15 cellular contexts compared by ENCODE assay signal in the genomic region with DNA sequence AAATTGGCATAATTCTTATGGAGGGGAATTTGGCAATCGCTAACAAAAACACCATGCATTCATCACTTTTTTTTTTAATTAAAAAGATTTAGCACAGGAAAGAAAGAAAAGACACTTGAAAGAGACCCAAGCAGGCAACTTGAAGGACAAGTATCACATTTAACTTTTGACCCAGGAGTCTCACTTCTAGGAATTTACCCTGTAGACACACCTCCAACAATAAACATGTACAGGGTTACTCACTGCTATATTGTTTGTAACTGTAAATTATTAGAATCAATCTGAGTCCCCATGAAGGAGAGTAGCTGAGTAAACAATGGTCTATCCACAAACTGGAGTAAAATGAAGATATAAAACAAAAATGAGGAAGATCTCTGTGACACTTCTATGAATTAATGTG. TPM values are rescaled to one million over a fixed set of nuclear protein-coding genes. Genes with fewer than 3 reads are reported as not detected.
DNase-seq lines count a peak whose midpoint lies in the region; ATAC-seq and TF ChIP-seq lines count a peak whose summit lies in the region.
"Had no signal": no experiment of that assay in that cellular context is flagged by ENCODE, and none has a peak within 500 bp of the region (broad histone marks: within the 10 kb centered on the region; RNA-seq: fewer than 3 reads in every experiment).

No MANE protein-coding gene starts in this region.

- no peak overlapping the region for H3K4me3 Mint-ChIP-seq in activated T-cell treated with anti-CD3 and anti-CD28 coated beads, Interleukin-2, amount 50 U/mL, for 72 hours
- H3K4me3 Mint-ChIP-seq in stimulated activated memory B cell treated with anti-CD40 and anti-IgM and Interleukin-4, amounts not matched to agents 10 μg/mL and 1 μg/mL and 100 μg/mL, for 72 hours: no peak overlapping the region
- no peak overlapping the region for H3K4me3 Mint-ChIP-seq in endothelial cell (ENCODE audit: unreplicated experiment)
- H3K4me3 Mint-ChIP-seq: B cell; CD4-positive, alpha-beta T cell; CD8-positive, alpha-beta T cell had no signal

- H3K9me3 Mint-ChIP-seq in activated T-cell treated with anti-CD3 and anti-CD28 coated beads, Interleukin-2, amount 50 U/mL, for 72 hours: no peaks in the 10 kb centered on the region
- H3K9me3 Mint-ChIP-seq in stimulated activated memory B cell treated with anti-CD40 and anti-IgM and Interleukin-4, amounts not matched to agents 10 μg/mL and 1 μg/mL and 100 μg/mL, for 72 hours: no peaks in the 10 kb centered on the region
- H3K9me3 Mint-ChIP-seq in endothelial cell (ENCODE audit: unreplicated experiment): no peaks in the 10 kb centered on the region
- H3K9me3 Mint-ChIP-seq: CD4-positive, alpha-beta T cell; CD8-positive, alpha-beta T cell had no signal

- ATAC-seq in activated T-cell treated with anti-CD3 and anti-CD28 coated beads, Interleukin-2, amount 50 U/mL, for 72 hours (replicated peaks in 1 of 2): no peak
- ATAC-seq in left colon: peak; percentile 69
- no peak for ATAC-seq in stimulated activated memory B cell treated with anti-CD40 and anti-IgM and Interleukin-4, amounts not matched to agents 10 μg/mL and 1 μg/mL and 100 μg/mL, for 72 hours
- ATAC-seq: A549; CD8-positive, alpha-beta T cell had no signal

- H3K27ac Mint-ChIP-seq in activated T-cell treated with anti-CD3 and anti-CD28 coated beads, Interleukin-2, amount 50 U/mL, for 72 hours: peak overlapping the region; percentile 71
- H3K27ac Mint-ChIP-seq in stimulated activated memory B cell treated with anti-CD40 and anti-IgM and Interleukin-4, amounts not matched to agents 10 μg/mL and 1 μg/mL and 100 μg/mL, for 72 hours: peak overlapping the region; percentile 3
- H3K27ac Mint-ChIP-seq in endothelial cell (ENCODE audit: unreplicated experiment): no peak overlapping the region
- H3K27ac Mint-ChIP-seq: B cell; CD4-positive, alpha-beta T cell; CD8-positive, alpha-beta T cell had no signal

- no peak for DNase-seq in activated T-cell treated with anti-CD3 and anti-CD28 coated beads, Interleukin-2, amount 50 U/mL, for 72 hours
- DNase-seq in activated T-cell treated with anti-CD3 and anti-CD28 coated beads, Interleukin-2, amount 50 U/mL, for 1 hour: no peak
- DNase-seq in left colon (no peak), endothelial cell (ENCODE audit: low spot score) (no peak), NCI-H1417 (lab: John Stamatoyannopoulos, UW) (no peak)
- DNase-seq: AML-193; Caco-2; Calu3; CD4-positive, alpha-beta T cell; CD8-positive, alpha-beta T cell; DMS79 treated with DMSO at 0.1 percent for 48 hours; GF-D8 had no signal

- no peak for TF ChIP-seq CTCF in endothelial cell (IDR thresholded peaks at IDR 0.05; ENCODE audit: unreplicated experiment)

- intact Hi-C loops in left colon (cut with DNase I, micrococcal nuclease): no loop called here

- peaks cover 9 to 24% of the 10 kb centered on the region in 2 donors for H3K36me3 Mint-ChIP-seq in activated T-cell treated with anti-CD3 and anti-CD28 coated beads, Interleukin-2, amount 50 U/mL, for 72 hours (ENCODE audit: insufficient read depth in 2 of 2)
- H3K36me3 Mint-ChIP-seq in stimulated activated memory B cell treated with anti-CD40 and anti-IgM and Interleukin-4, amounts not matched to agents 10 μg/mL and 1 μg/mL and 100 μg/mL, for 72 hours: peaks cover 75% of the 10 kb centered on the region
- H3K36me3 Mint-ChIP-seq in endothelial cell (ENCODE audit: low read depth, unreplicated experiment): peaks cover 35% of the 10 kb centered on the region

- no peaks in the 10 kb centered on the region for H3K27me3 Mint-ChIP-seq in activated T-cell treated with anti-CD3 and anti-CD28 coated beads, Interleukin-2, amount 50 U/mL, for 72 hours (ENCODE audit: low read depth)
- H3K27me3 Mint-ChIP-seq in stimulated activated memory B cell treated with anti-CD40 and anti-IgM and Interleukin-4, amounts not matched to agents 10 μg/mL and 1 μg/mL and 100 μg/mL, for 72 hours: no peaks in the 10 kb centered on the region
- H3K27me3 Mint-ChIP-seq in endothelial cell (ENCODE audit: unreplicated experiment): no peaks in the 10 kb centered on the region
- H3K27me3 Mint-ChIP-seq: B cell; CD4-positive, alpha-beta T cell had no signal

- H3K4me1 Mint-ChIP-seq in activated T-cell treated with anti-CD3 and anti-CD28 coated beads, Interleukin-2, amount 50 U/mL, for 72 hours (ENCODE audit: low read depth): no peaks in the 10 kb centered on the region
- peaks cover 9% of the 10 kb centered on the region for H3K4me1 Mint-ChIP-seq in stimulated activated memory B cell treated with anti-CD40 and anti-IgM and Interleukin-4, amounts not matched to agents 10 μg/mL and 1 μg/mL and 100 μg/mL, for 72 hours
- peaks cover 5% of the 10 kb centered on the region for H3K4me1 Mint-ChIP-seq in endothelial cell (ENCODE audit: unreplicated experiment)
- H3K4me1 Mint-ChIP-seq: B cell had no signal

RNA-seq across cellular contexts. Expression of gene KIAA0753, which starts 10.1 kb away (rescaled TPM):
- 10 to 100 TPM; 14.0 to 18.4 TPM for total RNA-seq in activated T-cell treated with anti-CD3 and anti-CD28 coated beads, Interleukin-2, amount 50 U/mL, for 72 hours
- 10 to 100 TPM; 14.1 to 15.8 TPM for total RNA-seq in left colon
- 22.6 TPM for total RNA-seq in endothelial cell (ENCODE audit: unreplicated experiment)

RNA-seq across cellular contexts. Expression of gene TXNDC17, which starts 10.5 kb away (rescaled TPM):
- 10 to 100 TPM; 35.2 to 46.2 TPM for total RNA-seq in activated T-cell treated with anti-CD3 and anti-CD28 coated beads, Interleukin-2, amount 50 U/mL, for 72 hours
- total RNA-seq in left colon (100 to 1,000 TPM; 135 to 151 TPM), endothelial cell (ENCODE audit: unreplicated experiment) (94.2 TPM)

RNA-seq across cellular contexts. Expression of gene MED31, which starts 21.0 kb away (rescaled TPM):
- total RNA-seq in activated T-cell treated with anti-CD3 and anti-CD28 coated beads, Interleukin-2, amount 50 U/mL, for 72 hours: 1 to 10 TPM; 7.3 to 8.8 TPM
- total RNA-seq in left colon (10 to 100 TPM in 1 of 2 donors, 1 to 10 TPM in 1; 9.2 to 11.3 TPM), endothelial cell (ENCODE audit: unreplicated experiment) (18.3 TPM)

RNA-seq across cellular contexts. Expression of gene C17orf100, which starts 21.2 kb away (rescaled TPM):
- 1 to 10 TPM; 1.8 to 2.9 TPM for total RNA-seq in activated T-cell treated with anti-CD3 and anti-CD28 coated beads, Interleukin-2, amount 50 U/mL, for 72 hours
- total RNA-seq in left colon (1 to 10 TPM; 2.0 to 3.2 TPM), endothelial cell (ENCODE audit: unreplicated experiment) (3.8 TPM)
